ENCODE assay signal across 8 cellular contexts in the genomic region with DNA sequence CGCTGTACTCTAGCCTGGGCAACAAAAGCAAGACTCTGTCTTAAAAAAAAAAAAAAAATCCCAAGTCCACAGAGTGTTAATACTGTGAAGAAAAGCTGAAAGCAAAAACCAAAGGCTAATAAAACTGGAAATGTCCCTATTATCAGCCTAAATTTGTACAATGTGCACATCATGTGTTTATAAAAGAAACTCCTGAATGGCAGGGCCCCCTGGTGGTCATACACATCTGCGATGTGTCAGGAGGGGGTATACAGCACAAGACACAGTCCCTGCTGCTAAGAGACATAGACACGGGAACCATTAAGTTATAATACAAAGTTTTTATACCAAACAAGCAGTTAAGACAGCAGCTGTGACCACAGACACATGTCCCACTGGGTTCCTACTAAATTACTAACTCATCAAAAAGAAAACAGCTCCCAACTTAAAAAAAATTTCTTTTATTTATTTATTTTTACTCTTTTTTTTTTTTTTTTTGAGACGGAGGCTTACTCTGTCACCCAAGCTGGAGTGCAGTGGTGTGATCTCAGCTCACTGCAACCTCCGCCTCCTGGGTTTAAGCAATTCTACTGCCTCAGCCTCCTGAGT. TPM values are rescaled to one million over a fixed set of nuclear protein-coding genes. Genes with fewer than 3 reads are reported as not detected.
DNase-seq lines count a peak whose midpoint lies in the region; ATAC-seq, FAIRE-seq and TF ChIP-seq lines count a peak whose summit lies in the region.

No MANE protein-coding gene starts in this region.

- TF ChIP-seq CTCF in gastroesophageal sphincter (IDR thresholded peaks at IDR 0.05): peak in 3 of 4 experiments; percentile 77 to 84 (median 80)

- H3K79me2 ChIP-seq in Karpas-422 (ENCODE audit: low read length): peaks cover 17% of the 10 kb centered on the region

- H3K36me3 ChIP-seq in Karpas-422 (ENCODE audit: insufficient read depth, low read length) (peaks cover 21% of the 10 kb centered on the region; the same call in 1 of the 2 replicates), gastroesophageal sphincter (peaks cover 0 to 66% of the 10 kb centered on the region in 2 donors)

- no peak for FAIRE-seq in urothelium cell line (lab: Jason Lieb, UNC)

- H3K9me3 ChIP-seq in Karpas-422 (ENCODE audit: low read length): no peaks in the 10 kb centered on the region
- no peaks in the 10 kb centered on the region for H3K9me3 ChIP-seq in gastroesophageal sphincter

- peak; percentile 78 for ATAC-seq in gastroesophageal sphincter

- TF ChIP-seq POLR2A in gastroesophageal sphincter (IDR thresholded peaks at IDR 0.05): no peak

- in situ Hi-C loops in SK-MEL-5 (cut with HindIII; ENCODE audit: low pct_unique_long_range_greater_than_20kb, low sequenced_read_pairs): no loop called here

- no peak for TF ChIP-seq EP300 in gastroesophageal sphincter (IDR thresholded peaks at IDR 0.05)

- DNase-seq in activated gamma-delta T cell treated with Interleukin-2 at 50 U/mL for 16 hours (peak; percentile 80), activated gamma-delta T cell (lab: John Stamatoyannopoulos, UW) (no peak), Karpas-422 (peak; percentile 94), SK-MEL-5 (ENCODE audit: low read depth, low spot score) (peak; percentile 85), pons (ENCODE audit: low spot score) (peak; percentile 91), urothelium cell line (ENCODE audit: low spot score) (peak; percentile 72)
- peak; percentile 70 for DNase-seq in activated gamma-delta T cell treated with anti-CD3 and anti-CD28 coated beads, Interleukin-2, amount 50 U/mL, for 16 hours (ENCODE audit: low read depth)

- H3K4me3 ChIP-seq in Karpas-422 (ENCODE audit: low read length) (no peak overlapping the region), gastroesophageal sphincter (no peak overlapping the region)

- H3K4me1 ChIP-seq in Karpas-422 (ENCODE audit: low read length) (peaks cover 20% of the 10 kb centered on the region), gastroesophageal sphincter (peaks cover 0 to 23% (median 4%) of the 10 kb centered on the region in 3 donors)

- H3K9ac ChIP-seq in Karpas-422 (ENCODE audit: low read length): no peak overlapping the region

- H3K27me3 ChIP-seq in Karpas-422 (ENCODE audit: low read length): no peaks in the 10 kb centered on the region
- H3K27me3 ChIP-seq in gastroesophageal sphincter: no peaks in the 10 kb centered on the region

- H2AFZ ChIP-seq in Karpas-422 (ENCODE audit: low read length): no peak overlapping the region

- H3K27ac ChIP-seq in Karpas-422 (ENCODE audit: low read length) (peak overlapping the region; percentile 57; the same call in 1 of the 2 replicates), gastroesophageal sphincter (peak overlapping the region in 3 of 4 donors; percentile 26 to 44 (median 44))

- 0 to 20% methylated on average over 2 to 5 of the region's 5 CpGs for WGBS in gastroesophageal sphincter (ENCODE audit: low coverage in 1 of 2), 2 donors

- no peaks in the 10 kb centered on the region for H3K9me2 ChIP-seq in Karpas-422 (replicated peaks; ENCODE audit: insufficient read depth, low read length)

- no peaks in the 10 kb centered on the region for H4K20me1 ChIP-seq in Karpas-422 (ENCODE audit: insufficient read depth, low read depth, low read length)

- H3K4me2 ChIP-seq in Karpas-422 (ENCODE audit: low read depth, low read length, poor library complexity, severe bottlenecking): no peak overlapping the region

RNA-seq across cellular contexts. Expression of a gene that starts 31.0 kb away (rescaled TPM):
- total RNA-seq in Karpas-422 (2014; rRNA removed; shearing (Covaris generic); ENCODE audit: low replicate concordance): 93.4 and 156 TPM in 2 replicates
- 31.3 and 33.3 TPM in 2 replicates for total RNA-seq in SK-MEL-5 (2014; rRNA removed; shearing (Covaris generic))
- polyA plus RNA-seq in SK-MEL-5 (2015; cell fraction: cytosol; rRNA removed): 35.2 and 37.5 TPM in 2 replicates
- 6.8 and 10.9 TPM in 2 replicates for polyA plus RNA-seq in SK-MEL-5 (2015; cell fraction: nucleus; rRNA removed)
- total RNA-seq in gastroesophageal sphincter: 100 to 1,000 TPM in 3 of 4 donors, 10 to 100 TPM in 1; 45.2 to 289 (median 132) TPM
